In genomic region chr7:28686418-28686800, GRCh38 we compare ENCODE assay signal across 9 cellular contexts.
A peak's percentile ranks its signal among the peaks of the same experiment; 100 is the strongest.
DNase-seq lines count a peak whose midpoint lies in the region; ATAC-seq and TF ChIP-seq lines count a peak whose summit lies in the region.
"Had no signal": no experiment of that assay in that cellular context is flagged by ENCODE, and none has a peak within 500 bp of the region (broad histone marks: within the 10 kb centered on the region; RNA-seq: fewer than 3 reads in every experiment).

No MANE protein-coding gene starts in this region.

- H3K27ac ChIP-seq in muscle layer of duodenum (ENCODE audit: low read length) (peak overlapping the region; percentile 94), WERI-Rb-1 (no peak overlapping the region)

- H3K4me3 ChIP-seq in muscle layer of duodenum (ENCODE audit: low read depth in 1 of 2, low read length in 2 of 2) (peak overlapping the region; percentile 63 to 78), WERI-Rb-1 (ENCODE audit: low read depth, low read length) (no peak overlapping the region)

- H3K4me1 ChIP-seq in muscle layer of duodenum (ENCODE audit: control insufficient read depth in 1 of 2, insufficient read depth in 2 of 2, low read length in 2 of 2), result peaks cover 0 to 17% of the 10 kb centered on the region in 2 donors

- H3K9me3 ChIP-seq in muscle layer of duodenum (ENCODE audit: control insufficient read depth in 1 of 2, low read length in 2 of 2), result no peaks in the 10 kb centered on the region
- no peaks in the 10 kb centered on the region for H3K9me3 ChIP-seq in WERI-Rb-1 (ENCODE audit: severe bottlenecking)

- no peaks in the 10 kb centered on the region for H3K36me3 Mint-ChIP-seq in activated T-cell treated with anti-CD3 and anti-CD28 coated beads, Interleukin-2, amount 50 U/mL, for 4 hours (ENCODE audit: insufficient read depth)

- ATAC-seq in activated T-cell treated with anti-CD3 and anti-CD28 coated beads, Interleukin-2, amount 50 U/mL, for 4 hours, result no peak

- H3K27me3 ChIP-seq in muscle layer of duodenum (ENCODE audit: low read depth, low read length), result no peaks in the 10 kb centered on the region
- H3K27me3 ChIP-seq in WERI-Rb-1 (ENCODE audit: insufficient read depth, low read depth, severe bottlenecking), result peaks cover 73% of the 10 kb centered on the region

- TF ChIP-seq CTCF in WERI-Rb-1 (IDR thresholded peaks at IDR 0.05; ENCODE audit: low read depth, low read length), result no peak

- no peak overlapping the region for H3K4me3 Mint-ChIP-seq in activated T-cell treated with anti-CD3 and anti-CD28 coated beads, Interleukin-2, amount 50 U/mL, for 4 hours
- H3K4me3 Mint-ChIP-seq: nephron had no signal

- peak; percentile 62 for DNase-seq in CD1c-positive myeloid dendritic cell (ENCODE audit: extremely low spot score)
- DNase-seq in OCI-M1 (lab: John Stamatoyannopoulos, UW), result peak; percentile 58
- peak; percentile 2 to 23 for DNase-seq in erythroblast (lab: John Stamatoyannopoulos, UW)
- no peak for DNase-seq in NCI-H187 treated with DMSO at 0.1 percent for 48 hours (lab: John Stamatoyannopoulos, UW)
- DNase-seq in stimulated activated CD4-positive, alpha-beta T cell treated with anti-CD3 and anti-CD28 coated beads, Interleukin-1b, Interleukin-23, amount 100 ng/mL, for 48 hours, result no peak
- no peak for DNase-seq in activated T-cell treated with anti-CD3 and anti-CD28 coated beads, Interleukin-2, amount 50 U/mL, for 4 hours
- no peak for DNase-seq in WERI-Rb-1

- H3K27me3 Mint-ChIP-seq in activated T-cell treated with anti-CD3 and anti-CD28 coated beads, Interleukin-2, amount 50 U/mL, for 4 hours (ENCODE audit: low read depth), result peaks cover 7% of the 10 kb centered on the region

- no peak for TF ChIP-seq POLR2A in erythroblast (IDR thresholded peaks at IDR 0.05; ENCODE audit: low read length)

- H3K9me3 Mint-ChIP-seq in activated T-cell treated with anti-CD3 and anti-CD28 coated beads, Interleukin-2, amount 50 U/mL, for 4 hours, result no peaks in the 10 kb centered on the region
- H3K9me3 Mint-ChIP-seq: nephron had no signal

- peaks cover 2% of the 10 kb centered on the region for H3K4me1 Mint-ChIP-seq in activated T-cell treated with anti-CD3 and anti-CD28 coated beads, Interleukin-2, amount 50 U/mL, for 4 hours (ENCODE audit: low read depth)

- H3K36me3 ChIP-seq in muscle layer of duodenum (ENCODE audit: control insufficient read depth in 1 of 2, insufficient read depth in 2 of 2, low read length in 2 of 2) (no peaks in the 10 kb centered on the region), WERI-Rb-1 (no peaks in the 10 kb centered on the region)

Comparison
In these comparisons a context has a peak if more than half of its experiments do, and no peak if none do; other contexts are left out.
1. DNase-seq: peak in CD1c-positive myeloid dendritic cell (single experiment), OCI-M1 (single experiment) and erythroblast (2 of 2); none in NCI-H187 treated with DMSO at 0.1 percent for 48 hours (single experiment), stimulated activated CD4-positive, alpha-beta T cell treated with anti-CD3 and anti-CD28 coated beads, Interleukin-1b, Interleukin-23, amount 100 ng/mL, for 48 hours (single experiment), activated T-cell treated with anti-CD3 and anti-CD28 coated beads, Interleukin-2, amount 50 U/mL, for 4 hours (single experiment) and WERI-Rb-1 (single experiment).